3 cellular contexts compared by ENCODE assay signal in the genomic region with DNA sequence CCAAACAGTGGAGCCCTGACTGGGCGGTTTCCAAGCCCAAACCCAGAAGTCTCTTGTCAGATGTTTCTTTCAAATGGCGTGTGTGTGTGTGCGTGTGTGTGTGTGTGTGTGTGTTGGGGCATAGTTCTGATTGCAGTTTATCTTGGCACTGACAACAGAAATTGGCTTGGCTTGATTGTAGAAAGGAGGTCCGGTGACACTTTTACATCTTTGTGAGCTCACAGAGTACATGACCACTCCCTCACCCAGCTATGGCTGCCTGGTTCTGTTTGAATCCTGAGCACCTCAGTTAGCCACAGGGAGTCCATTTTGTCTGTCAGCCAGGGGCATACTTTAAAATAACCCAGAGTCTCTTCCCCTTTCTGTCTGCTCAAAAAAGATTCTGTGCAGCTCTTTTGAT.
TF ChIP-seq lines count a peak whose summit lies in the region.

No MANE protein-coding gene starts in this region.

TF ChIP-seq in liver, 16 proteins besides CTCF, POLR2A, EP300 and RAD21:
- no peak for TF ChIP-seq HNF4G (IDR thresholded peaks at IDR 0.05)
- TF ChIP-seq FOXA1 (IDR thresholded peaks at IDR 0.05): no peak
- TF ChIP-seq ZBTB33 (IDR thresholded peaks at IDR 0.05): no peak
- no peak for TF ChIP-seq NR2F2 (IDR thresholded peaks at IDR 0.05)
- TF ChIP-seq HNF4A (conservative IDR thresholded peaks at IDR 0.05): peak; percentile 56 to 65
- TF ChIP-seq JUND (IDR thresholded peaks at IDR 0.05): no peak
- no peak for TF ChIP-seq EGR1 (IDR thresholded peaks at IDR 0.05; ENCODE audit: low read depth in 2 of 2)
- TF ChIP-seq, protein P1, sequence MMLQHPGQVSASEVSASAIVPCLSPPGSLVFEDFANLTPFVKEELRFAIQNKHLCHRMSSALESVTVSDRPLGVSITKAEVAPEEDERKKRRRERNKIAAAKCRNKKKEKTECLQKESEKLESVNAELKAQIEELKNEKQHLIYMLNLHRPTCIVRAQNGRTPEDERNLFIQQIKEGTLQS (IDR thresholded peaks at IDR 0.05): no peak
- TF ChIP-seq GABPA (IDR thresholded peaks at IDR 0.05 in 1 of 2, conservative IDR thresholded peaks at IDR 0.05 in 1 of 2): no peak
- TF ChIP-seq, protein P2, sequence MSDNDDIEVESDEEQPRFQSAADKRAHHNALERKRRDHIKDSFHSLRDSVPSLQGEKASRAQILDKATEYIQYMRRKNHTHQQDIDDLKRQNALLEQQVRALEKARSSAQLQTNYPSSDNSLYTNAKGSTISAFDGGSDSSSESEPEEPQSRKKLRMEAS (IDR thresholded peaks at IDR 0.05): no peak
- no peak for TF ChIP-seq REST (IDR thresholded peaks at IDR 0.05)
- TF ChIP-seq TAF1 (conservative IDR thresholded peaks at IDR 0.05): no peak
- TF ChIP-seq YY1 (IDR thresholded peaks at IDR 0.05): peak; percentile 44
- TF ChIP-seq RXRA (IDR thresholded peaks at IDR 0.05): peak in 1 of 2 donors; percentile 38
- TF ChIP-seq FOXA2 (IDR thresholded peaks at IDR 0.05): peak; percentile 38
- TF ChIP-seq SP1 (IDR thresholded peaks at IDR 0.05): peak; percentile 12

TF ChIP-seq in HepG2, 621 proteins besides CTCF, POLR2A, EP300 and RAD21:
- TF ChIP-seq ERF (CRISPR knock-in tag; IDR thresholded peaks at IDR 0.05) (no peak), AHR (CRISPR knock-in tag; IDR thresholded peaks at IDR 0.05) (no peak), ZBTB38 (CRISPR knock-in tag; IDR thresholded peaks at IDR 0.05) (no peak), KDM6A (CRISPR knock-in tag; IDR thresholded peaks at IDR 0.05; ENCODE audit: low read depth) (no peak)

TF ChIP-seq in H1, 55 proteins besides CTCF, POLR2A, EP300 and RAD21:
- no peak for TF ChIP-seq ZNF274 (IDR thresholded peaks at IDR 0.05; ENCODE audit: borderline replicate concordance, extremely low read depth, low read length)
- no peak for TF ChIP-seq TAF1 (IDR thresholded peaks at IDR 0.05; ENCODE audit: low read depth, low read length)
